Comparison of ENCODE assay signal across 9 cellular contexts in the genomic region with DNA sequence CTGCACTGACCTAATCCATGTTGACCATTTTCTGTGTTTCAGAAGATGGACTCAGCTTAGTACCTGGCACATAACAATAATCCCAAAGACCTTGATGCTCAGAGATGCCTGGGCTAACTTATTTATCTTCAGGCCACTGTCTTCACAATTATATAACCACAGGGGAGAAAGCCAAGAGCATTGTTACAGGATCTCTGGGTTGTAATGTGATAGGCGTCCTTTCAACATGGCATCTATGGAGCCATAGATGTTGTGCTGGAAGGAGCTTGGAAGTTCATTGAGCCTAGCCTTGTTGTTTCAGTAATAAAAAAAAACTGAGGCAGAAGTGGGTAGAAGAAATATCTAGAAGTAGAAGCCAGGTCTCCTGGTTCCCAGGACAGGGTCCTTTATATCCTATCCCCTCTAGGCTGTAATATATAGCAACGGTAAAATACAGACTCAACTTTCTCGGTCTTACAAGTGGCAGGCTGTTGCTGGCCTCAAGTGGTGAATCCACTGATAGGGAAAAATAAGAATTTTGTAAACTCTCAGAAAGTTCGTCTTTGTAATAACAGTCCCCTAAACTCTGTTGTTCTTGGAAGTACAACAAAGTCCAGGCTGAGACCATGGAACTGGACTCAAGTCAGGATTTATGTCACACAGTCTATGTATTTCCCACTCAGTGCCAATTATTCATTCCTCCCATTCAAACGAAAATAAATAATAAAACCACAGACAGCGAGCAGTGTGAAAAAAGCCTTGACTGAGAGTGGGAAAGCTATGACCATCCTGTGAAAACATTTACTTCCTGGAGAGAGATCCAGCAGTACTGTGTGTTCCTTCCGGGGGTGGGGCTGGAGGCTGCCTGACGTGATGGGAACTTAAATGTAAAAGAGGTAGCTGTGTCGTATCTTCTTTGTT.
DNase-seq lines count a peak whose midpoint lies in the region; ATAC-seq and TF ChIP-seq lines count a peak whose summit lies in the region.
"Had no signal": no experiment of that assay in that cellular context is flagged by ENCODE, and none has a peak within 500 bp of the region (broad histone marks: within the 10 kb centered on the region; RNA-seq: fewer than 3 reads in every experiment).

No MANE protein-coding gene starts in this region.

- H3K4me1 Mint-ChIP-seq in activated T-cell treated with anti-CD3 and anti-CD28 coated beads, Interleukin-2, amount 50 U/mL, for 4 hours (ENCODE audit: low read depth): peaks cover 10% of the 10 kb centered on the region
- H3K4me1 Mint-ChIP-seq in activated T-cell treated with anti-CD3 and anti-CD28 coated beads, Interleukin-2, amount 50 U/mL, for 72 hours (ENCODE audit: low read depth): no peaks in the 10 kb centered on the region

- TF ChIP-seq POLR2A in lower leg skin (IDR thresholded peaks at IDR 0.05) (no peak), upper lobe of left lung (IDR thresholded peaks at IDR 0.05) (no peak)

- 34 to 38% methylated on average over 9 of the region's 9 CpGs for WGBS in lower leg skin, 2 donors
- 35 to 38% methylated on average over 9 of the region's 9 CpGs for WGBS in upper lobe of left lung, 2 donors

- peaks cover 0 to 7% (median 5%) of the 10 kb centered on the region in 4 donors for H3K4me1 ChIP-seq in upper lobe of left lung
- H3K4me1 ChIP-seq: BLaER1 had no signal

- H3K27me3 Mint-ChIP-seq in activated T-cell treated with anti-CD3 and anti-CD28 coated beads, Interleukin-2, amount 50 U/mL, for 4 hours (ENCODE audit: low read depth): no peaks in the 10 kb centered on the region
- H3K27me3 Mint-ChIP-seq in activated T-cell treated with anti-CD3 and anti-CD28 coated beads, Interleukin-2, amount 50 U/mL, for 72 hours (ENCODE audit: low read depth): peaks cover 16% of the 10 kb centered on the region

- no peak for ATAC-seq in activated T-cell treated with anti-CD3 and anti-CD28 coated beads, Interleukin-2, amount 50 U/mL, for 4 hours
- no peak for ATAC-seq in activated T-cell treated with anti-CD3 and anti-CD28 coated beads, Interleukin-2, amount 50 U/mL, for 72 hours (replicated peaks in 1 of 2)
- peak; percentile 76 to 95 for ATAC-seq in upper lobe of left lung (ENCODE audit: low FRiP score in 2 of 2)

- H3K27ac Mint-ChIP-seq in activated T-cell treated with anti-CD3 and anti-CD28 coated beads, Interleukin-2, amount 50 U/mL, for 72 hours: no peak overlapping the region

- no peak overlapping the region for H3K4me3 ChIP-seq in lower leg skin (ENCODE audit: low read depth, poor library complexity, severe bottlenecking)
- H3K4me3 ChIP-seq in upper lobe of left lung: no peak overlapping the region
- H3K4me3 ChIP-seq: BLaER1 had no signal

- peak in 2 of 4 donors; percentile 90 to 92 for TF ChIP-seq EP300 in upper lobe of left lung (IDR thresholded peaks at IDR 0.05)

- H3K36me3 ChIP-seq in upper lobe of left lung: no peaks in the 10 kb centered on the region
- H3K36me3 ChIP-seq: BLaER1 had no signal

- no peak for DNase-seq in activated T-cell treated with anti-CD3 and anti-CD28 coated beads, Interleukin-2, amount 50 U/mL, for 4 hours
- DNase-seq in activated T-cell treated with anti-CD3 and anti-CD28 coated beads, Interleukin-2, amount 50 U/mL, for 72 hours: no peak
- DNase-seq in dermis microvascular lymphatic vessel endothelial cell (ENCODE audit: low read depth in 2 of 2) (peak; percentile 98), lower leg skin (ENCODE audit: low spot score in 2 of 2) (peak; percentile 48 to 91), upper lobe of left lung (peak in 1 of 2 donors; percentile 43), GM20000 (ENCODE audit: low spot score) (no peak), GDM1 (lab: John Stamatoyannopoulos, UW) (no peak), OCI-M1 (lab: John Stamatoyannopoulos, UW) (no peak)

- no peaks in the 10 kb centered on the region for H3K36me3 Mint-ChIP-seq in activated T-cell treated with anti-CD3 and anti-CD28 coated beads, Interleukin-2, amount 50 U/mL, for 4 hours (ENCODE audit: insufficient read depth)
- no peaks in the 10 kb centered on the region for H3K36me3 Mint-ChIP-seq in activated T-cell treated with anti-CD3 and anti-CD28 coated beads, Interleukin-2, amount 50 U/mL, for 72 hours (ENCODE audit: insufficient read depth in 2 of 2)

- H3K9me3 ChIP-seq in upper lobe of left lung: no peaks in the 10 kb centered on the region
- H3K9me3 ChIP-seq: BLaER1 had no signal

- intact Hi-C loops in lower leg skin (cut with DNase I; ENCODE audit: low total_unique reads): no loop called here

- peak overlapping the region; percentile 15 for H3K4me3 Mint-ChIP-seq in activated T-cell treated with anti-CD3 and anti-CD28 coated beads, Interleukin-2, amount 50 U/mL, for 4 hours
- H3K4me3 Mint-ChIP-seq in activated T-cell treated with anti-CD3 and anti-CD28 coated beads, Interleukin-2, amount 50 U/mL, for 72 hours: no peak overlapping the region

- H3K27ac ChIP-seq in upper lobe of left lung: peak overlapping the region in 3 of 4 donors; percentile 48 to 59 (median 58)
- H3K27ac ChIP-seq: BLaER1 had no signal

- no peaks in the 10 kb centered on the region for H3K27me3 ChIP-seq in upper lobe of left lung
- H3K27me3 ChIP-seq: BLaER1 had no signal

- TF ChIP-seq CTCF in lower leg skin (IDR thresholded peaks at IDR 0.05): no peak
- no peak for TF ChIP-seq CTCF in upper lobe of left lung (IDR thresholded peaks at IDR 0.05)
- TF ChIP-seq CTCF in GM20000 (IDR thresholded peaks at IDR 0.05; ENCODE audit: extremely low read depth, missing control alignments): no peak

- no peaks in the 10 kb centered on the region for H3K9me3 Mint-ChIP-seq in activated T-cell treated with anti-CD3 and anti-CD28 coated beads, Interleukin-2, amount 50 U/mL, for 4 hours
- no peaks in the 10 kb centered on the region for H3K9me3 Mint-ChIP-seq in activated T-cell treated with anti-CD3 and anti-CD28 coated beads, Interleukin-2, amount 50 U/mL, for 72 hours

Comparison
In these comparisons a context has a peak if more than half of its experiments do, and no peak if none do; other contexts are left out.
1. ATAC-seq: peak in upper lobe of left lung (2 of 2); none in activated T-cell treated with anti-CD3 and anti-CD28 coated beads, Interleukin-2, amount 50 U/mL, for 4 hours (0 of 2) and activated T-cell treated with anti-CD3 and anti-CD28 coated beads, Interleukin-2, amount 50 U/mL, for 72 hours (0 of 2).
2. DNase-seq: peak in dermis microvascular lymphatic vessel endothelial cell (2 of 2) and lower leg skin (2 of 2); none in activated T-cell treated with anti-CD3 and anti-CD28 coated beads, Interleukin-2, amount 50 U/mL, for 4 hours (single experiment), activated T-cell treated with anti-CD3 and anti-CD28 coated beads, Interleukin-2, amount 50 U/mL, for 72 hours (0 of 2), GM20000 (single experiment), GDM1 (single experiment) and OCI-M1 (single experiment).